In genomic region chrX:10903518-10903917, GRCh38 we compare ENCODE assay signal across 18 cellular contexts.
DNase-seq lines count a peak whose midpoint lies in the region; ATAC-seq, FAIRE-seq and TF ChIP-seq lines count a peak whose summit lies in the region.
"Had no signal": no experiment of that assay in that cellular context is flagged by ENCODE, and none has a peak within 500 bp of the region (broad histone marks: within the 10 kb centered on the region; RNA-seq: fewer than 3 reads in every experiment).

No MANE protein-coding gene starts in this region.

- H3K4me3 ChIP-seq in A549 (no peak overlapping the region), PC-3 (ENCODE audit: low read length) (no peak overlapping the region), GM23338 (no peak overlapping the region), WERI-Rb-1 (ENCODE audit: low read depth, low read length) (no peak overlapping the region)

- FAIRE-seq in A549 (lab: Jason Lieb, UNC), result peak; percentile 43
- FAIRE-seq: G401.6, GM12891, H1 had no signal

- no peak for TF ChIP-seq POLR2A in A549 (IDR thresholded peaks at IDR 0.05; ENCODE audit: low read length)

- TF ChIP-seq CTCF in A549 (IDR thresholded peaks at IDR 0.05), result no peak
- TF ChIP-seq CTCF in HFFc6 (IDR thresholded peaks at IDR 0.05), result no peak
- no peak for TF ChIP-seq CTCF in PC-3 (conservative IDR thresholded peaks at IDR 0.05; ENCODE audit: low read depth, low read length)
- TF ChIP-seq CTCF in GM23338 (conservative IDR thresholded peaks at IDR 0.05; ENCODE audit: low read depth in 2 of 2), result no peak
- TF ChIP-seq CTCF in WERI-Rb-1 (IDR thresholded peaks at IDR 0.05; ENCODE audit: low read depth, low read length), result no peak

- H3F3A ChIP-seq in PC-3 (ENCODE audit: low read length, unreplicated experiment) (no peaks in the 10 kb centered on the region), GM23338 (replicated peaks; ENCODE audit: low read depth) (no peaks in the 10 kb centered on the region)

- H3K9me3 ChIP-seq in A549, result no peaks in the 10 kb centered on the region; the same call in 2 of the 3 replicates
- H3K9me3 ChIP-seq in PC-3 (ENCODE audit: low read length), result 0 out of 2 replicates have a peak, but pooled peaks cover 4% of the 10 kb centered on the region
- no peaks in the 10 kb centered on the region for H3K9me3 ChIP-seq in WERI-Rb-1 (ENCODE audit: severe bottlenecking)

- peaks cover 49% of the 10 kb centered on the region for H3K4me1 Mint-ChIP-seq in HFFc6 (ENCODE audit: low read depth)
- no peaks in the 10 kb centered on the region for H3K4me1 Mint-ChIP-seq in GM23338
- H3K4me1 Mint-ChIP-seq: B cell had no signal

- H3K9me3 Mint-ChIP-seq in HFFc6 (peaks cover 16% of the 10 kb centered on the region), GM23338 (peaks cover 4% of the 10 kb centered on the region; the same call in 1 of the 3 replicates)

- no peak overlapping the region for H3K9ac ChIP-seq in PC-3 (ENCODE audit: low read length)

- ATAC-seq in A549 (no peak), PC-3 (no peak), GM23338 (no peak), HG02571 (IDR thresholded peaks at IDR 0.05; ENCODE audit: unreplicated experiment) (no peak)

- H3K27me3 ChIP-seq in PC-3 (ENCODE audit: low read length), result no peaks in the 10 kb centered on the region
- no peaks in the 10 kb centered on the region for H3K27me3 ChIP-seq in GM23338 (ENCODE audit: insufficient read depth)
- H3K27me3 ChIP-seq in WERI-Rb-1 (ENCODE audit: insufficient read depth, low read depth, severe bottlenecking), result no peaks in the 10 kb centered on the region

- H3K36me3 ChIP-seq in PC-3 (ENCODE audit: low read depth, low read length), result no peaks in the 10 kb centered on the region
- no peaks in the 10 kb centered on the region for H3K36me3 ChIP-seq in GM23338 (ENCODE audit: insufficient read depth)
- H3K36me3 ChIP-seq in WERI-Rb-1, result no peaks in the 10 kb centered on the region

- H3K4me1 ChIP-seq in A549 (peaks cover 29% of the 10 kb centered on the region), PC-3 (ENCODE audit: insufficient read depth, low read length) (peaks cover 42% of the 10 kb centered on the region), GM23338 (ENCODE audit: insufficient read depth) (no peaks in the 10 kb centered on the region)

- intact Hi-C loops in PC-3 (cut with micrococcal nuclease), result loop anchor here (10.0 kb wide), 1 partner anchor 201 kb away; no protein-coding TSS in a partner anchor

- BruUV-seq in PC-3 (replicated peaks; lab: Mats Ljungman, UMichigan), result no TSS peak

- H3K79me2 ChIP-seq in PC-3 (ENCODE audit: low read length) (no peaks in the 10 kb centered on the region), GM23338 (replicated peaks; ENCODE audit: insufficient read depth) (no peaks in the 10 kb centered on the region)

- no peak for TF ChIP-seq EP300 in A549 (IDR thresholded peaks at IDR 0.05)

- H3K27me3 Mint-ChIP-seq in HFFc6 (ENCODE audit: insufficient read depth), result no peaks in the 10 kb centered on the region
- no peaks in the 10 kb centered on the region for H3K27me3 Mint-ChIP-seq in GM23338 (ENCODE audit: insufficient read depth, low read depth, poor library complexity)
- H3K27me3 Mint-ChIP-seq: B cell; CD4-positive, alpha-beta T cell had no signal

- DNase-seq in A549 (ENCODE audit: low read depth in 1 of 2, low spot score in 1 of 2), result no peak
- DNase-seq in HFFc6, result no peak
- DNase-seq in PC-3, result no peak
- DNase-seq in myocyte (ENCODE audit: low read depth), result peak; percentile 64
- no peak for DNase-seq in GM23338 (ENCODE audit: low spot score)
- DNase-seq in WERI-Rb-1, result no peak
- DNase-seq: C1 segment of cervical spinal cord; Calu3; CD4-positive, alpha-beta T cell; DMS 273 treated with DMSO at 0.1 percent for 48 hours; DMS79 treated with DMSO at 0.1 percent for 48 hours; KG1 had no signal

- no peak for TF ChIP-seq RAD21 in A549 (conservative IDR thresholded peaks at IDR 0.05 in 1 of 2, IDR thresholded peaks at IDR 0.05 in 1 of 2)

- H3K9me2 ChIP-seq in PC-3 (replicated peaks; ENCODE audit: low read length) (no peaks in the 10 kb centered on the region), GM23338 (ENCODE audit: insufficient read depth) (no peaks in the 10 kb centered on the region)

- POLR2A ChIA-PET in A549 (lab: Yijun Ruan, JAX) (no interaction called here), PC-3 (lab: Charles Lee; ENCODE audit: unreplicated experiment) (no interaction called here)

- H4K20me1 ChIP-seq in PC-3 (ENCODE audit: low read length) (no peaks in the 10 kb centered on the region), GM23338 (replicated peaks; ENCODE audit: insufficient read depth) (no peaks in the 10 kb centered on the region)

- CTCF ChIA-PET in A549 (lab: Yijun Ruan, JAX) (no interaction called here), PC-3 (lab: Charles Lee) (no interaction called here)

- H2AFZ ChIP-seq in PC-3 (ENCODE audit: low read length) (no peak overlapping the region), GM23338 (no peak overlapping the region)

- H3K4me3 Mint-ChIP-seq in HFFc6 (peak overlapping the region; percentile 39; the same call in 1 of the 2 replicates), GM23338 (no peak overlapping the region)
- H3K4me3 Mint-ChIP-seq: B cell; CD4-positive, alpha-beta T cell had no signal

- H3K36me3 Mint-ChIP-seq in HFFc6 (ENCODE audit: low read depth) (no peaks in the 10 kb centered on the region; the same call in 1 of the 2 replicates), GM23338 (ENCODE audit: low read depth) (no peaks in the 10 kb centered on the region)

- H3K27ac Mint-ChIP-seq in HFFc6 (no peak overlapping the region), GM23338 (no peak overlapping the region)
- H3K27ac Mint-ChIP-seq: B cell; CD4-positive, alpha-beta T cell had no signal

- H3K27ac ChIP-seq in A549, result no peak overlapping the region
- no peak overlapping the region for H3K27ac ChIP-seq in PC-3 (ENCODE audit: low read length)
- no peak overlapping the region for H3K27ac ChIP-seq in GM23338 (ENCODE audit: low read depth)
- no peak overlapping the region for H3K27ac ChIP-seq in WERI-Rb-1
- H3K27ac ChIP-seq: HL-60 had no signal

- no peak overlapping the region for H3K4me2 ChIP-seq in A549
- H3K4me2 ChIP-seq in PC-3 (ENCODE audit: low read length), result 0 out of 2 replicates have a peak overlapping the region, but pooled peaks have one; percentile 28
- no peak overlapping the region for H3K4me2 ChIP-seq in GM23338

TF ChIP-seq in A549, 52 proteins besides CTCF, POLR2A, EP300 and RAD21 (continues in another document):
- TF ChIP-seq MYC (IDR thresholded peaks at IDR 0.05; ENCODE audit: borderline replicate concordance, low read length), result no peak
- TF ChIP-seq ZNF302 (CRISPR knock-in tag; IDR thresholded peaks at IDR 0.05), result no peak
- TF ChIP-seq, protein P1, sequence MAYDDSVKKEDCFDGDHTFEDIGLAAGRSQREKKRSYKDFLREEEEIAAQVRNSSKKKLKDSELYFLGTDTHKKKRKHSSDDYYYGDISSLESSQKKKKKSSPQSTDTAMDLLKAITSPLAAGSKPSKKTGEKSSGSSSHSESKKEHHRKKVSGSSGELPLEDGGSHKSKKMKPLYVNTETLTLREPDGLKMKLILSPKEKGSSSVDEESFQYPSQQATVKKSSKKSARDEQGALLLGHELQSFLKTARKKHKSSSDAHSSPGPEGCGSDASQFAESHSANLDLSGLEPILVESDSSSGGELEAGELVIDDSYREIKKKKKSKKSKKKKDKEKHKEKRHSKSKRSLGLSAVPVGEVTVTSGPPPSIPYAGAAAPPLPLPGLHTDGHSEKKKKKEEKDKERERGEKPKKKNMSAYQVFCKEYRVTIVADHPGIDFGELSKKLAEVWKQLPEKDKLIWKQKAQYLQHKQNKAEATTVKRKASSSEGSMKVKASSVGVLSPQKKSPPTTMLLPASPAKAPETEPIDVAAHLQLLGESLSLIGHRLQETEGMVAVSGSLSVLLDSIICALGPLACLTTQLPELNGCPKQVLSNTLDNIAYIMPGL (CRISPR knock-in tag; IDR thresholded peaks at IDR 0.05; ENCODE audit: borderline replicate concordance), result no peak
- no peak for TF ChIP-seq NFE2L2 (conservative IDR thresholded peaks at IDR 0.05; ENCODE audit: low read length)
- no peak for TF ChIP-seq HOXB5 (CRISPR knock-in tag; IDR thresholded peaks at IDR 0.05)
- no peak for TF ChIP-seq HEYL (CRISPR knock-in tag; IDR thresholded peaks at IDR 0.05)
- TF ChIP-seq JUN (IDR thresholded peaks at IDR 0.05), result no peak
- TF ChIP-seq CBX2 (IDR thresholded peaks at IDR 0.05; ENCODE audit: borderline replicate concordance, low read depth), result no peak
- no peak for TF ChIP-seq FOSL2 (IDR thresholded peaks at IDR 0.05)
- no peak for TF ChIP-seq FOSL2 (CRISPR knock-in tag; IDR thresholded peaks at IDR 0.05)

TF ChIP-seq in GM23338, 12 proteins besides CTCF, POLR2A, EP300 and RAD21 (continues in another document):
- TF ChIP-seq ZNF331 (CRISPR knock-in tag; IDR thresholded peaks at IDR 0.05; ENCODE audit: low read depth), result no peak
- TF ChIP-seq, protein P2, sequence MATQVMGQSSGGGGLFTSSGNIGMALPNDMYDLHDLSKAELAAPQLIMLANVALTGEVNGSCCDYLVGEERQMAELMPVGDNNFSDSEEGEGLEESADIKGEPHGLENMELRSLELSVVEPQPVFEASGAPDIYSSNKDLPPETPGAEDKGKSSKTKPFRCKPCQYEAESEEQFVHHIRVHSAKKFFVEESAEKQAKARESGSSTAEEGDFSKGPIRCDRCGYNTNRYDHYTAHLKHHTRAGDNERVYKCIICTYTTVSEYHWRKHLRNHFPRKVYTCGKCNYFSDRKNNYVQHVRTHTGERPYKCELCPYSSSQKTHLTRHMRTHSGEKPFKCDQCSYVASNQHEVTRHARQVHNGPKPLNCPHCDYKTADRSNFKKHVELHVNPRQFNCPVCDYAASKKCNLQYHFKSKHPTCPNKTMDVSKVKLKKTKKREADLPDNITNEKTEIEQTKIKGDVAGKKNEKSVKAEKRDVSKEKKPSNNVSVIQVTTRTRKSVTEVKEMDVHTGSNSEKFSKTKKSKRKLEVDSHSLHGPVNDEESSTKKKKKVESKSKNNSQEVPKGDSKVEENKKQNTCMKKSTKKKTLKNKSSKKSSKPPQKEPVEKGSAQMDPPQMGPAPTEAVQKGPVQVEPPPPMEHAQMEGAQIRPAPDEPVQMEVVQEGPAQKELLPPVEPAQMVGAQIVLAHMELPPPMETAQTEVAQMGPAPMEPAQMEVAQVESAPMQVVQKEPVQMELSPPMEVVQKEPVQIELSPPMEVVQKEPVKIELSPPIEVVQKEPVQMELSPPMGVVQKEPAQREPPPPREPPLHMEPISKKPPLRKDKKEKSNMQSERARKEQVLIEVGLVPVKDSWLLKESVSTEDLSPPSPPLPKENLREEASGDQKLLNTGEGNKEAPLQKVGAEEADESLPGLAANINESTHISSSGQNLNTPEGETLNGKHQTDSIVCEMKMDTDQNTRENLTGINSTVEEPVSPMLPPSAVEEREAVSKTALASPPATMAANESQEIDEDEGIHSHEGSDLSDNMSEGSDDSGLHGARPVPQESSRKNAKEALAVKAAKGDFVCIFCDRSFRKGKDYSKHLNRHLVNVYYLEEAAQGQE (IDR thresholded peaks at IDR 0.05; ENCODE audit: unreplicated experiment), result no peak
